ENCODE assay signal across 1 cellular context in the genomic region with DNA sequence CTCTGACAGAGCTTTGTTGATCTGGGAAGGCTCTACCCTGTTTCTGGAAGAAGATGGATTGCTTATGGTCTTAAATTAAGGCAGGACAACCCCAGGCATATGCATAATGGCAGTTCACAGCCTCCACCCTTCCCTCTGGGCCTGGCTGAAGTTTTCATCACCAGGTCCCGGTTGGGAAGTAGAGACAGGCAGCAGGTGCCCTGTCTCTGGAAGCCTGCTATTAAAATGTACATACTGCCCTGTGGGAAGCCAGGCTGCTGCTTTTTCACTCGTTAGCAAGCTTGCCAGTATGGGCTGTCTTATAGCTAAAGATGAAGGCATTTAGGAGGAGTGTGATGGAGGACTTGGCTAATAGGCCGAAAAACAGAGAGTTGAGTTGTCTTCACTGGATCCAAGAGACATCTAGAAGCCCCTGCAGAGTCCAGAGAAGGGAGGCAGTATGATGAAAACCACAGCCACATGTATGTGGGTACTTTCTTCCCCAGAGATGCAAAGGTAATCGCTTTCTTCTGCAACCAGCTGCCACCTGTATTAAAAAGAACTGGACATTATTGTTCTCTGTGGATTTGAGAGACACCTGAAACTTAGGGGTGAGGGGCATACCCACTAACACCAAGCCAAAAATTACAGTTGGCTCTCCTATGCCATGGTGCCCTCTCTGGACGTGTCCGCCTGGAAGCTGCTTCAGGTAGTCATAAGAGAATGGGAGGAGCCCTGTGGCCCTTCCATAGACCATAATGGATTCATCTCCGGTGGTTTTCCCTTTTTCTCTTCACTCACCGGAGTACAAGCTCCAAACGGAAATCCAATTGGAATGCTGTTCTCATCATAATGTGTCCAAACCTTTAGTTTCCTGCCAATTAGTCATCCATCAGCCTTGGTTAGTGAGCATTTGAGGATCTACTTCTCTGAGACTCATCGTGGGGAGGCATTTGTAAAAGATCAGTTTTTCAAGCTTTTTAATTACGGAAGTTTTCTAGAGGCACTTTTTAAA.
TF ChIP-seq lines count a peak whose summit lies in the region.

No MANE protein-coding gene starts in this region.

TF ChIP-seq in GM23338, 12 proteins besides CTCF, POLR2A, EP300 and RAD21 (continued from another document):
- TF ChIP-seq, protein P1, sequence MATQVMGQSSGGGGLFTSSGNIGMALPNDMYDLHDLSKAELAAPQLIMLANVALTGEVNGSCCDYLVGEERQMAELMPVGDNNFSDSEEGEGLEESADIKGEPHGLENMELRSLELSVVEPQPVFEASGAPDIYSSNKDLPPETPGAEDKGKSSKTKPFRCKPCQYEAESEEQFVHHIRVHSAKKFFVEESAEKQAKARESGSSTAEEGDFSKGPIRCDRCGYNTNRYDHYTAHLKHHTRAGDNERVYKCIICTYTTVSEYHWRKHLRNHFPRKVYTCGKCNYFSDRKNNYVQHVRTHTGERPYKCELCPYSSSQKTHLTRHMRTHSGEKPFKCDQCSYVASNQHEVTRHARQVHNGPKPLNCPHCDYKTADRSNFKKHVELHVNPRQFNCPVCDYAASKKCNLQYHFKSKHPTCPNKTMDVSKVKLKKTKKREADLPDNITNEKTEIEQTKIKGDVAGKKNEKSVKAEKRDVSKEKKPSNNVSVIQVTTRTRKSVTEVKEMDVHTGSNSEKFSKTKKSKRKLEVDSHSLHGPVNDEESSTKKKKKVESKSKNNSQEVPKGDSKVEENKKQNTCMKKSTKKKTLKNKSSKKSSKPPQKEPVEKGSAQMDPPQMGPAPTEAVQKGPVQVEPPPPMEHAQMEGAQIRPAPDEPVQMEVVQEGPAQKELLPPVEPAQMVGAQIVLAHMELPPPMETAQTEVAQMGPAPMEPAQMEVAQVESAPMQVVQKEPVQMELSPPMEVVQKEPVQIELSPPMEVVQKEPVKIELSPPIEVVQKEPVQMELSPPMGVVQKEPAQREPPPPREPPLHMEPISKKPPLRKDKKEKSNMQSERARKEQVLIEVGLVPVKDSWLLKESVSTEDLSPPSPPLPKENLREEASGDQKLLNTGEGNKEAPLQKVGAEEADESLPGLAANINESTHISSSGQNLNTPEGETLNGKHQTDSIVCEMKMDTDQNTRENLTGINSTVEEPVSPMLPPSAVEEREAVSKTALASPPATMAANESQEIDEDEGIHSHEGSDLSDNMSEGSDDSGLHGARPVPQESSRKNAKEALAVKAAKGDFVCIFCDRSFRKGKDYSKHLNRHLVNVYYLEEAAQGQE (IDR thresholded peaks at IDR 0.05; ENCODE audit: unreplicated experiment) = no peak
TF ChIP-seq in GM23338: peak in this region for 0.
